Comparison of ENCODE assay signal across 1 cellular context in genomic region chr17:29591737-29592624, GRCh38.
TF ChIP-seq lines count a peak whose summit lies in the region.

No MANE protein-coding gene starts in this region.

TF ChIP-seq in HepG2, 621 proteins besides CTCF, POLR2A, EP300 and RAD21 (continues in another document):
- TF ChIP-seq SMARCE1 (IDR thresholded peaks at IDR 0.05; ENCODE audit: borderline replicate concordance), result no peak
- no peak for TF ChIP-seq ZNF550 (CRISPR knock-in tag; IDR thresholded peaks at IDR 0.05; ENCODE audit: borderline replicate concordance)
- no peak for TF ChIP-seq MLLT10 (CRISPR knock-in tag; IDR thresholded peaks at IDR 0.05)
- no peak for TF ChIP-seq FOSL2 (CRISPR knock-in tag; IDR thresholded peaks at IDR 0.05)
- no peak for TF ChIP-seq SYNCRIP (IDR thresholded peaks at IDR 0.05; ENCODE audit: insufficient read depth, low read depth, low read length)
- no peak; the same call in none of the 2 replicates for TF ChIP-seq HIC2 (CRISPR knock-in tag; IDR thresholded peaks at IDR 0.05; ENCODE audit: low read depth)
- peak; percentile 74; the same call in 1 of the 2 replicates for TF ChIP-seq UBTF (CRISPR knock-in tag; IDR thresholded peaks at IDR 0.05)
- no peak for TF ChIP-seq HMGXB3 (CRISPR knock-in tag; IDR thresholded peaks at IDR 0.05; ENCODE audit: borderline replicate concordance)
- TF ChIP-seq JARID2 (CRISPR knock-in tag; IDR thresholded peaks at IDR 0.05; ENCODE audit: insufficient replicate concordance), result no peak
- no peak for TF ChIP-seq FOXA1 (IDR thresholded peaks at IDR 0.05)
- no peak for TF ChIP-seq FOXA1 (CRISPR knock-in tag; IDR thresholded peaks at IDR 0.05)
- TF ChIP-seq RFX3 (CRISPR knock-in tag; IDR thresholded peaks at IDR 0.05), result no peak
- TF ChIP-seq WIZ (CRISPR knock-in tag; IDR thresholded peaks at IDR 0.05), result no peak
- peak; percentile 98 for TF ChIP-seq MAZ (IDR thresholded peaks at IDR 0.05; ENCODE audit: borderline replicate concordance, low read depth, low read length)
- TF ChIP-seq MAZ (CRISPR knock-in tag; IDR thresholded peaks at IDR 0.05; ENCODE audit: low read depth), result peak; percentile 86
- TF ChIP-seq NKX3-1 (CRISPR knock-in tag; IDR thresholded peaks at IDR 0.05), result no peak
- no peak for TF ChIP-seq HNRNPK (IDR thresholded peaks at IDR 0.05; ENCODE audit: low read depth, low read length, poor library complexity, severe bottlenecking)
- peak; percentile 90 for TF ChIP-seq STAG1 (CRISPR knock-in tag; IDR thresholded peaks at IDR 0.05)
- no peak; the same call in 1 of the 2 replicates for TF ChIP-seq ZNF691 (CRISPR knock-in tag; IDR thresholded peaks at IDR 0.05; ENCODE audit: borderline replicate concordance, low read depth)
- TF ChIP-seq SRSF9 (IDR thresholded peaks at IDR 0.05; ENCODE audit: borderline replicate concordance, insufficient read depth, low read depth, low read length, poor library complexity, severe bottlenecking), result no peak
- TF ChIP-seq MEIS1 (CRISPR knock-in tag; IDR thresholded peaks at IDR 0.05; ENCODE audit: borderline replicate concordance), result no peak
- TF ChIP-seq STAT5B (CRISPR knock-in tag; IDR thresholded peaks at IDR 0.05), result 0 out of 2 replicates have a peak, but pooled peaks have one; percentile 54
- TF ChIP-seq ZGPAT (CRISPR knock-in tag; IDR thresholded peaks at IDR 0.05), result no peak; the same call in 1 of the 2 replicates
- no peak for TF ChIP-seq HMG20B (CRISPR knock-in tag; conservative IDR thresholded peaks at IDR 0.05)
- TF ChIP-seq ZFYVE20 (CRISPR knock-in tag; IDR thresholded peaks at IDR 0.05; ENCODE audit: borderline replicate concordance, low read depth), result no peak
- peak; percentile 100 for TF ChIP-seq ZSCAN25 (CRISPR knock-in tag; IDR thresholded peaks at IDR 0.05)
- TF ChIP-seq MAF1 (CRISPR knock-in tag; IDR thresholded peaks at IDR 0.05; ENCODE audit: borderline replicate concordance), result no peak; the same call in 1 of the 2 replicates
- no peak for TF ChIP-seq RELA (CRISPR knock-in tag; IDR thresholded peaks at IDR 0.05)
- 0 out of 2 replicates have a peak, but pooled peaks have one; percentile 2 for TF ChIP-seq ZNF512B (CRISPR knock-in tag; IDR thresholded peaks at IDR 0.05; ENCODE audit: borderline replicate concordance)
- TF ChIP-seq HIVEP1 (CRISPR knock-in tag; IDR thresholded peaks at IDR 0.05), result peak; percentile 35
- TF ChIP-seq DPF2 (CRISPR knock-in tag; IDR thresholded peaks at IDR 0.05; ENCODE audit: borderline replicate concordance, low read depth), result no peak
- TF ChIP-seq CREB3 (CRISPR knock-in tag; IDR thresholded peaks at IDR 0.05), result no peak
- TF ChIP-seq ELF4 (CRISPR knock-in tag; IDR thresholded peaks at IDR 0.05; ENCODE audit: borderline replicate concordance), result no peak
- TF ChIP-seq NR2F2 (IDR thresholded peaks at IDR 0.05; ENCODE audit: borderline replicate concordance, low read depth), result no peak
- TF ChIP-seq ZSCAN30 (CRISPR knock-in tag; IDR thresholded peaks at IDR 0.05), result no peak
- no peak for TF ChIP-seq ZNF318 (CRISPR knock-in tag; IDR thresholded peaks at IDR 0.05)
